Comparison of ENCODE assay signal across 9 cellular contexts in the genomic region with DNA sequence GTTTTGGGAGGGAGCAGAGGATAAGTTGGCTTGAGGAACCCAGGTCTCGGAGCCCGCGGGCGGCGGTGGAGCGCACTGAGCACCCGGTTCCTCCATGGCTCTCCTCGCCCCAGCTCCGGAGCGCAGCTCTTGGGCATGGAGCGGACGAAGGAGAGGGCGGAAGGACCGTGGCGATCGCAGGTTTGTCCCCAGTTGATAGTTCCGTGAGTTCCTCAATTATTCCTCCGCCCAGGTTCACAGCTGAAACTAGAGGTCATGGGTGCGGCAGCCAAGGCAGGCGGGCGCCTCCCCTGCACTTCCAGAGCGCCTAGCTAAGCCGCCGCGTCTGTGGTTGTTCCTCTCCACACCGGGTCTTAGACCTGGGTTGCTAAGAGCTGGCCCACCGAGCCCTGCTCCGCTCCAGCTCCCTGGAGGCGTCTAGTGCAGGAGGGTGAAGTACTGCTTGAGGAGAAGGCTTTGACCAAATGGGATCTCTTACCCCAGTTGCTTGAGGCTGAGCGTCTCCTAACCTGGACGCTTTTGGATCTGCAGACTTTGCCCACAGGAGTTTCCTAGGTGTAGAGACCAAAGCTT. TPM values are rescaled to one million over a fixed set of nuclear protein-coding genes. Genes with fewer than 3 reads are reported as not detected.
DNase-seq lines count a peak whose midpoint lies in the region; ATAC-seq and TF ChIP-seq lines count a peak whose summit lies in the region.
"Had no signal": no experiment of that assay in that cellular context is flagged by ENCODE, and none has a peak within 500 bp of the region (broad histone marks: within the 10 kb centered on the region; RNA-seq: fewer than 3 reads in every experiment).

TSS of gene HTR1B (minus strand) at position 184 of the 573 bp plus-strand sequence. CDS start at position 96, 88 bp downstream.

- TF ChIP-seq POLR2A in right lobe of liver (IDR thresholded peaks at IDR 0.05): no peak

- H3K36me3 ChIP-seq in GM23338 (ENCODE audit: insufficient read depth) (no peaks in the 10 kb centered on the region), right lobe of liver (no peaks in the 10 kb centered on the region)
- H3K36me3 ChIP-seq in effector memory CD4-positive, alpha-beta T cell (ENCODE audit: control insufficient read depth, insufficient read depth, low read length): no peaks in the 10 kb centered on the region

- H3K4me3 ChIP-seq in GM23338 (peak within 1 kb of the TSS; percentile 88), right lobe of liver (no peak within 1 kb of the TSS)
- no peak within 1 kb of the TSS for H3K4me3 ChIP-seq in effector memory CD4-positive, alpha-beta T cell (ENCODE audit: insufficient read depth, low read depth, low read length, poor library complexity, severe bottlenecking)

- DNase-seq in GM23338 (ENCODE audit: low spot score) (peak; percentile 69), hepatic stellate cell (ENCODE audit: low spot score) (peak; percentile 31), sciatic nerve (ENCODE audit: low spot score) (no peak), right lobe of liver (no peak), NCI-H2171 (lab: John Stamatoyannopoulos, UW) (no peak)
- no peak for DNase-seq in activated CD4-positive, alpha-beta memory T cell treated with anti-CD3 and anti-CD28 coated beads for 36 hours
- DNase-seq in effector memory CD4-positive, alpha-beta T cell: no peak

- peak within 1 kb of the TSS; percentile 97 for H3K4me2 ChIP-seq in GM23338

- CTCF ChIA-PET in activated CD4-positive, alpha-beta memory T cell treated with anti-CD3 and anti-CD28 coated beads for 36 hours (lab: Charles Lee): no interaction called here

- H3K27me3 ChIP-seq in GM23338 (ENCODE audit: insufficient read depth) (peaks cover 75% of the 10 kb centered on the region), right lobe of liver (peaks cover 0 to 13% of the 10 kb centered on the region in 2 donors)
- peaks cover 7% of the 10 kb centered on the region for H3K27me3 ChIP-seq in effector memory CD4-positive, alpha-beta T cell (replicated peaks; ENCODE audit: control insufficient read depth, insufficient read depth, low read length, poor library complexity, severe bottlenecking)

- H4K20me1 ChIP-seq in GM23338 (replicated peaks; ENCODE audit: insufficient read depth): no peaks in the 10 kb centered on the region

- no CpG with 5 or more reads among the region's 31 CpGs for WGBS in right lobe of liver (ENCODE audit: insufficient coverage, low coverage, low lambda C conversion rate, missing lambda C conversion rate)

- H3K27ac Mint-ChIP-seq in GM23338: no peak within 1 kb of the TSS
- H3K27ac Mint-ChIP-seq in activated CD4-positive, alpha-beta memory T cell treated with anti-CD3 and anti-CD28 coated beads for 36 hours: no peak within 1 kb of the TSS

- no peaks in the 10 kb centered on the region for H3K79me2 ChIP-seq in GM23338 (replicated peaks; ENCODE audit: insufficient read depth)

- peaks cover 61% of the 10 kb centered on the region for H3K27me3 Mint-ChIP-seq in GM23338 (ENCODE audit: insufficient read depth, low read depth, poor library complexity)
- peaks cover 45% of the 10 kb centered on the region for H3K27me3 Mint-ChIP-seq in activated CD4-positive, alpha-beta memory T cell treated with anti-CD3 and anti-CD28 coated beads for 36 hours

- peaks cover 26% of the 10 kb centered on the region for H3K4me1 ChIP-seq in GM23338 (ENCODE audit: insufficient read depth)
- peaks cover 0 to 17% (median 0%) of the 10 kb centered on the region in 4 donors for H3K4me1 ChIP-seq in right lobe of liver
- H3K4me1 ChIP-seq in effector memory CD4-positive, alpha-beta T cell (ENCODE audit: control insufficient read depth, insufficient read depth, low read length, poor library complexity, severe bottlenecking): no peaks in the 10 kb centered on the region

- H2AFZ ChIP-seq in GM23338: peak within 1 kb of the TSS; percentile 100

- H3K36me3 Mint-ChIP-seq in GM23338 (ENCODE audit: low read depth): no peaks in the 10 kb centered on the region; the same call in 2 of the 3 replicates
- no peaks in the 10 kb centered on the region for H3K36me3 Mint-ChIP-seq in activated CD4-positive, alpha-beta memory T cell treated with anti-CD3 and anti-CD28 coated beads for 36 hours

- ATAC-seq in GM23338 (peak; percentile 31), sciatic nerve (peak; percentile 31), right lobe of liver (no peak), GM21619 (IDR thresholded peaks at IDR 0.05; ENCODE audit: unreplicated experiment) (no peak)

- intact Hi-C loops in activated CD4-positive, alpha-beta memory T cell treated with anti-CD3 and anti-CD28 coated beads for 36 hours (cut with micrococcal nuclease): no loop called here
- intact Hi-C loops in sciatic nerve (cut with DNase I) (no loop called here), right lobe of liver (cut with DNase I) (no loop called here)

- no peaks in the 10 kb centered on the region for H3K9me3 Mint-ChIP-seq in GM23338
- H3K9me3 Mint-ChIP-seq in activated CD4-positive, alpha-beta memory T cell treated with anti-CD3 and anti-CD28 coated beads for 36 hours: no peaks in the 10 kb centered on the region

- no peaks in the 10 kb centered on the region for H3F3A ChIP-seq in GM23338 (replicated peaks; ENCODE audit: low read depth)

- H3K27ac ChIP-seq in GM23338 (ENCODE audit: low read depth) (no peak within 1 kb of the TSS), right lobe of liver (no peak within 1 kb of the TSS)
- no peak within 1 kb of the TSS for H3K27ac ChIP-seq in effector memory CD4-positive, alpha-beta T cell (ENCODE audit: insufficient read depth, low read length, poor library complexity, severe bottlenecking)

- no peaks in the 10 kb centered on the region for H3K9me3 ChIP-seq in right lobe of liver
- no peaks in the 10 kb centered on the region for H3K9me3 ChIP-seq in effector memory CD4-positive, alpha-beta T cell (ENCODE audit: control insufficient read depth, low read length)

- H3K4me1 Mint-ChIP-seq in GM23338: peaks cover 23% of the 10 kb centered on the region
- peaks cover 18% of the 10 kb centered on the region for H3K4me1 Mint-ChIP-seq in activated CD4-positive, alpha-beta memory T cell treated with anti-CD3 and anti-CD28 coated beads for 36 hours (ENCODE audit: low read depth)

- TF ChIP-seq CTCF in GM23338 (conservative IDR thresholded peaks at IDR 0.05; ENCODE audit: low read depth in 2 of 2) (no peak), right lobe of liver (IDR thresholded peaks at IDR 0.05) (no peak)

- peak within 1 kb of the TSS; percentile 91 for H3K4me3 Mint-ChIP-seq in GM23338
- H3K4me3 Mint-ChIP-seq in activated CD4-positive, alpha-beta memory T cell treated with anti-CD3 and anti-CD28 coated beads for 36 hours: peak within 1 kb of the TSS; percentile 33

- no peaks in the 10 kb centered on the region for H3K9me2 ChIP-seq in GM23338 (ENCODE audit: insufficient read depth)

- POLR2A ChIA-PET in activated CD4-positive, alpha-beta memory T cell treated with anti-CD3 and anti-CD28 coated beads for 36 hours (lab: Charles Lee): no interaction called here

TF ChIP-seq in GM23338, 12 proteins besides CTCF, POLR2A, EP300 and RAD21 (continues in another document):
- peak; percentile 6 for TF ChIP-seq EZH2phosphoT487 (IDR thresholded peaks at IDR 0.05; ENCODE audit: unreplicated experiment)

RNA-seq across cellular contexts. Expression of gene HTR1B, which starts in this region (rescaled TPM):
- total RNA-seq in GM23338 (2014; rRNA removed; shearing (Covaris generic)): 0.21 and 0.58 TPM in 2 replicates
- polyA plus RNA-seq in GM23338 (2016; fragmentation: Nextera tagmentation; extraction: Ambion mirVana): 0.10 and 0.19 TPM in 2 replicates
- total RNA-seq in activated CD4-positive, alpha-beta memory T cell treated with anti-CD3 and anti-CD28 coated beads for 36 hours: not detected
- 0.62 TPM for total RNA-seq in sciatic nerve
- not detected for total RNA-seq in right lobe of liver
- total RNA-seq: T-helper 2 cell treated with Interferon-gamma antibody and Interleukin-4, amounts not matched to agents 100 ng/mL and 5 ng/mL, for 36 hours had no signal

Comparison
In these comparisons a context has a peak if more than half of its experiments do, and no peak if none do; other contexts are left out.
1. Peak in DNase-seq, ATAC-seq, H3K4me3 ChIP-seq and H3K4me2 ChIP-seq in GM23338; RNA of the gene not detected or under 1 TPM.
2. Peak in ATAC-seq in sciatic nerve; RNA of the gene not detected or under 1 TPM.